9 cellular contexts compared by ENCODE assay signal in genomic region chr5:87195104-87195581, GRCh38.
DNase-seq lines count a peak whose midpoint lies in the region; ATAC-seq, FAIRE-seq and TF ChIP-seq lines count a peak whose summit lies in the region.
"Had no signal": no experiment of that assay in that cellular context is flagged by ENCODE, and none has a peak within 500 bp of the region (broad histone marks: within the 10 kb centered on the region; RNA-seq: fewer than 3 reads in every experiment).

No MANE protein-coding gene starts in this region.

- H3K4me3 ChIP-seq in coronary artery: no peak overlapping the region
- H3K4me3 ChIP-seq: lung had no signal

- peak; percentile 67 for FAIRE-seq in GM12891 (lab: Jason Lieb, UNC)

- no peak overlapping the region for H3K27ac Mint-ChIP-seq in activated CD4-positive, alpha-beta T cell treated with anti-CD3 and anti-CD28 coated beads, Interleukin-2, amount 10 ng/mL, durations not matched to agents 24 days and 14 days

- peak overlapping the region; percentile 8 for H3K4me3 Mint-ChIP-seq in activated CD4-positive, alpha-beta T cell treated with anti-CD3 and anti-CD28 coated beads, Interleukin-2, amount 10 ng/mL, durations not matched to agents 24 days and 14 days

- DNase-seq in GM12891 (ENCODE audit: insufficient read length, low spot score) (no peak), occipital lobe (lab: John Stamatoyannopoulos, UW) (peak; percentile 2), SHP77 treated with DMSO at 0.1 percent for 48 hours (lab: John Stamatoyannopoulos, UW) (no peak), NCI-H2107 (lab: John Stamatoyannopoulos, UW) (no peak), T-helper 9 cell (no peak), coronary artery (ENCODE audit: low spot score) (no peak)
- DNase-seq in activated CD4-positive, alpha-beta T cell treated with anti-CD3 and anti-CD28 coated beads, Interleukin-2, amount 10 ng/mL, durations not matched to agents 24 days and 14 days: no peak

- no peaks in the 10 kb centered on the region for H3K9me3 Mint-ChIP-seq in activated CD4-positive, alpha-beta T cell treated with anti-CD3 and anti-CD28 coated beads, Interleukin-2, amount 10 ng/mL, durations not matched to agents 24 days and 14 days

- no peaks in the 10 kb centered on the region for H3K27me3 Mint-ChIP-seq in activated CD4-positive, alpha-beta T cell treated with anti-CD3 and anti-CD28 coated beads, Interleukin-2, amount 10 ng/mL, durations not matched to agents 24 days and 14 days

- ATAC-seq in HG02642 (IDR thresholded peaks at IDR 0.05; ENCODE audit: poor library complexity, unreplicated experiment): peak; percentile 56

- peak overlapping the region in 1 of 2 donors; percentile 45 for H3K27ac ChIP-seq in coronary artery

- intact Hi-C loops in activated CD4-positive, alpha-beta T cell treated with anti-CD3 and anti-CD28 coated beads, Interleukin-2, amount 10 ng/mL, durations not matched to agents 24 days and 14 days (cut with micrococcal nuclease): loop anchor here (2.0 kb wide), 2 partner anchors 72 to 74 kb away; partner anchors contain the start of gene RASA1

- H3K4me1 Mint-ChIP-seq in activated CD4-positive, alpha-beta T cell treated with anti-CD3 and anti-CD28 coated beads, Interleukin-2, amount 10 ng/mL, durations not matched to agents 24 days and 14 days: peaks cover 26% of the 10 kb centered on the region

- TF ChIP-seq CTCF in coronary artery (IDR thresholded peaks at IDR 0.05): no peak

- H3K36me3 Mint-ChIP-seq in activated CD4-positive, alpha-beta T cell treated with anti-CD3 and anti-CD28 coated beads, Interleukin-2, amount 10 ng/mL, durations not matched to agents 24 days and 14 days (ENCODE audit: low read depth): no peaks in the 10 kb centered on the region

- no peak for TF ChIP-seq POLR2A in GM12891 (IDR thresholded peaks at IDR 0.05; ENCODE audit: low read depth, low read length)

TF ChIP-seq in GM12891, 5 proteins besides CTCF, POLR2A, EP300 and RAD21:
- TF ChIP-seq SPI1 (IDR thresholded peaks at IDR 0.05; ENCODE audit: low read depth, low read length): peak; percentile 64
- TF ChIP-seq PAX5 (IDR thresholded peaks at IDR 0.05; ENCODE audit: insufficient read depth, low read length, severe bottlenecking): no peak
